8 cellular contexts compared by ENCODE assay signal in genomic region chr21:39441502-39442475, GRCh38. TPM values are rescaled to one million over a fixed set of nuclear protein-coding genes. Genes with fewer than 3 reads are reported as not detected.
DNase-seq lines count a peak whose midpoint lies in the region; ATAC-seq, FAIRE-seq and TF ChIP-seq lines count a peak whose summit lies in the region.

No MANE protein-coding gene starts in this region.

- TF ChIP-seq POLR2A in GM12891 (IDR thresholded peaks at IDR 0.05; ENCODE audit: low read depth, low read length) = no peak

- H4K20me1 ChIP-seq in KMS-11 (ENCODE audit: insufficient read depth) = no peaks in the 10 kb centered on the region

- H3K27ac ChIP-seq in KMS-11 (no peak overlapping the region), SJCRH30 (no peak overlapping the region)

- H3K9me3 ChIP-seq in BE2C (no peaks in the 10 kb centered on the region), SJCRH30 (replicated peaks) (no peaks in the 10 kb centered on the region)

- DNase-seq in BE2C (peak; percentile 51), GM12891 (ENCODE audit: insufficient read length, low spot score) (no peak), SJCRH30 (peak; percentile 54 to 71), cerebellar cortex (ENCODE audit: low spot score) (peak; percentile 42), midbrain (lab: John Stamatoyannopoulos, UW) (peak; percentile 19)

- peaks cover 6% of the 10 kb centered on the region for H3K4me1 ChIP-seq in BE2C
- peaks cover 10% of the 10 kb centered on the region for H3K4me1 ChIP-seq in KMS-11 (ENCODE audit: low read depth, poor library complexity, severe bottlenecking)
- H3K4me1 ChIP-seq in SJCRH30 = peaks cover 13% of the 10 kb centered on the region

- H2AFZ ChIP-seq in KMS-11 (ENCODE audit: low read depth) = no peak overlapping the region

- TF ChIP-seq CTCF in BE2C (IDR thresholded peaks at IDR 0.05; ENCODE audit: low read depth, low read length) (peak; percentile 93), KMS-11 (conservative IDR thresholded peaks at IDR 0.05; ENCODE audit: low read depth, low read length) (peak; percentile 84)

- ATAC-seq in HG03097 (IDR thresholded peaks at IDR 0.05; ENCODE audit: low FRiP score, unreplicated experiment) (no peak), HG02763 (IDR thresholded peaks at IDR 0.05; ENCODE audit: unreplicated experiment) (no peak)

- H3K4me2 ChIP-seq in KMS-11 = no peak overlapping the region

- peak; percentile 56 for FAIRE-seq in GM12891 (lab: Jason Lieb, UNC)

- H3K4me3 ChIP-seq in BE2C (ENCODE audit: low read depth, low read length) (no peak overlapping the region), KMS-11 (IDR thresholded peaks at IDR 0.05; ENCODE audit: insufficient read depth, low read depth, low read length) (no peak overlapping the region), SJCRH30 (no peak overlapping the region)

- no peaks in the 10 kb centered on the region for H3K79me2 ChIP-seq in KMS-11 (ENCODE audit: insufficient read depth, low read depth)

- no peaks in the 10 kb centered on the region for H3K36me3 ChIP-seq in BE2C
- no peaks in the 10 kb centered on the region for H3K36me3 ChIP-seq in KMS-11 (ENCODE audit: insufficient read depth)
- no peaks in the 10 kb centered on the region for H3K36me3 ChIP-seq in SJCRH30

- H3K9ac ChIP-seq in KMS-11 = no peak overlapping the region

- H3K27me3 ChIP-seq in BE2C = no peaks in the 10 kb centered on the region
- H3K27me3 ChIP-seq in KMS-11 (ENCODE audit: insufficient read depth, low read depth) = no peaks in the 10 kb centered on the region
- H3K27me3 ChIP-seq in SJCRH30 = no peaks in the 10 kb centered on the region

TF ChIP-seq in GM12891, 5 proteins besides CTCF, POLR2A, EP300 and RAD21:
- TF ChIP-seq TAF1 (IDR thresholded peaks at IDR 0.05; ENCODE audit: low read depth, low read length) = no peak
TF ChIP-seq in GM12891: peak in this region for 0.

RNA-seq across cellular contexts. Expression of gene LCA5L, which starts 3.8 kb away (rescaled TPM):
- polyA plus RNA-seq in BE2C (2012; ENCODE audit: insufficient read depth, insufficient read length, low read depth) = not detected
- 0.15 TPM for polyA plus RNA-seq in GM12891 (2012; ENCODE audit: low read depth, missing spikeins)
- not detected in 2 replicates for total RNA-seq in SJCRH30 (2014; rRNA removed; shearing (Covaris generic))

RNA-seq across cellular contexts. Expression of gene SH3BGR, which starts 10.0 kb away (rescaled TPM):
- 1.6 TPM for polyA plus RNA-seq in BE2C (2012; ENCODE audit: insufficient read depth, insufficient read length, low read depth)
- 3.3 TPM for polyA plus RNA-seq in GM12891 (2012; ENCODE audit: low read depth, missing spikeins)
- 8.3 and 9.6 TPM in 2 replicates for total RNA-seq in SJCRH30 (2014; rRNA removed; shearing (Covaris generic))
